Comparison of ENCODE assay signal across 2 cellular contexts in genomic region chr1:117267232-117267774, GRCh38.
TF ChIP-seq lines count a peak whose summit lies in the region.

No MANE protein-coding gene starts in this region.

TF ChIP-seq in IMR-90, 13 proteins besides CTCF, POLR2A, EP300 and RAD21 (continued from another document):
- TF ChIP-seq ELK1 (IDR thresholded peaks at IDR 0.05; ENCODE audit: borderline replicate concordance, low read depth, low read length) = no peak

TF ChIP-seq in WTC11, 78 proteins besides CTCF, POLR2A, EP300 and RAD21 (continued from another document):
- no peak for TF ChIP-seq ZNF232 (CRISPR knock-in tag; IDR thresholded peaks at IDR 0.05)
- TF ChIP-seq FOXP1 (CRISPR knock-in tag; IDR thresholded peaks at IDR 0.05; ENCODE audit: borderline replicate concordance) = no peak
